In the genomic region with DNA sequence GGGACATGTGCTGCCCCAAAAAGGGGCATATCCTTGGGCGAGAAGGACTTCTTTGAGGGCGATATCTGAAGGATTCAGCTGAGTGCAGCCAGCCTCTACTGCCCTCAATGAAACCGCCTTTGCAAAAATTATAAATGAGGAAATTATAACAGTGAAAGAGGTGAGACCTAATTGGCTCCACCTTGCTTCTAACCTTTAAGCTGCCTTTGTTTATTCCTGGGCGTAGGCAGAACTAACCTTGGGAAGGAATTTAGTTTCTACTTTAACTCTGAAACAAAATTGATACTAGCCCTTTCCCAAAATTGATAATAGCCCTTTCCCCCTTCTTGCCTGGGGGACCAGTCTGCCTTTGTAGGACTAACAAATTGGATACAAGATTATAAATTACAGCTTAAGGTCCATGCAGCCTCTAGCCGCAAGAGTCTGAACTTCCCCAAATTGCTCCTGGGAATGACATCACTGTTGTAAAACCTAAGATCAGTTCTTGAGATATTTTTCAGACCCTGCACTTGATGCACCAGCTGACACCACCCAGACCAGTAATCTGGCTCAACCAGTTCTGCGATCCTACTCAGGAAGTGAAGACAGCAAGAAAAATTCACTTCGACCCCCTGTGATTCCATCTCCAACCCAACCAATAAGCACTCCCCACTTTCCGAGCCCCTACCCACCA, we compare ENCODE assay signal across 17 cellular contexts. TPM values are rescaled to one million over a fixed set of nuclear protein-coding genes. Genes with fewer than 3 reads are reported as not detected.
A peak's percentile ranks its signal among the peaks of the same experiment; 100 is the strongest.
DNase-seq lines count a peak whose midpoint lies in the region; ATAC-seq and TF ChIP-seq lines count a peak whose summit lies in the region.
"Had no signal": no experiment of that assay in that cellular context is flagged by ENCODE, and none has a peak within 500 bp of the region (broad histone marks: within the 10 kb centered on the region; RNA-seq: fewer than 3 reads in every experiment).

No MANE protein-coding gene starts in this region.

- peak overlapping the region; percentile 95 for H2BK12ac ChIP-seq in trophoblast cell (ENCODE audit: low read length)

- H3K4me3 ChIP-seq in HCT116 (replicated peaks in 1 of 2; ENCODE audit: low read depth in 1 of 2, low read length in 2 of 2) (no peak overlapping the region), esophagus squamous epithelium (no peak overlapping the region), trophoblast cell (ENCODE audit: low read depth, low read length) (no peak overlapping the region), lower leg skin (ENCODE audit: low read depth, poor library complexity, severe bottlenecking) (no peak overlapping the region), heart left ventricle (no peak overlapping the region)
- H3K4me3 ChIP-seq: left ventricle myocardium inferior, MG63, right lobe of liver, SK-N-MC, tibial nerve had no signal

- H3K9ac ChIP-seq in HCT116 (ENCODE audit: low read length) (no peak overlapping the region), trophoblast cell (ENCODE audit: low read length) (no peak overlapping the region)

- DNase-seq in HCT116 (ENCODE audit: low read depth, low spot score) (no peak), NCI-H510A (lab: John Stamatoyannopoulos, UW) (peak; percentile 19), esophagus squamous epithelium (lab: John Stamatoyannopoulos, UW) (no peak), trophoblast cell (peak; percentile 82 to 90), lower leg skin (ENCODE audit: low spot score in 2 of 2) (no peak), heart left ventricle (no peak)
- no peak for DNase-seq in activated CD4-positive, CD25-positive, alpha-beta regulatory T cell (lab: John Stamatoyannopoulos, UW)
- DNase-seq: activated effector memory CD4-positive, alpha-beta T cell treated with anti-CD3 and anti-CD28 coated beads, Interleukin-2, amount 50 U/mL, for 16 hours; amygdala; head of caudate nucleus; left ventricle myocardium inferior; MG63; NCI-H2107; right lobe of liver had no signal

- peak overlapping the region; percentile 97 for H2BK5ac ChIP-seq in trophoblast cell (ENCODE audit: low read depth, low read length, poor library complexity)

- POLR2A ChIA-PET in HCT116 (lab: Charles Lee), result no interaction called here

- H3K27me3 ChIP-seq in HCT116 (ENCODE audit: insufficient read depth, low read length), result no peaks in the 10 kb centered on the region
- H3K27me3 ChIP-seq in esophagus squamous epithelium, result no peaks in the 10 kb centered on the region
- H3K27me3 ChIP-seq in trophoblast cell (ENCODE audit: insufficient read depth, low read length), result no peaks in the 10 kb centered on the region
- no peaks in the 10 kb centered on the region for H3K27me3 ChIP-seq in heart left ventricle
- H3K27me3 ChIP-seq: MG63, right lobe of liver, tibial nerve had no signal

- peak overlapping the region; percentile 80 for H3K14ac ChIP-seq in trophoblast cell (ENCODE audit: low read length)

- TF ChIP-seq RAD21 in HCT116 (IDR thresholded peaks at IDR 0.05; ENCODE audit: low read depth), result peak; percentile 12; the same call in 1 of the 2 replicates

- RAD21 ChIA-PET in HCT116 (lab: Charles Lee; ENCODE audit: low non-redundant PET in 1 of 2, low total read pairs in 2 of 2, uncharacterized antibody in 2 of 2, unreplicated experiment in 2 of 2), result no interaction called here

- peak overlapping the region; percentile 92 for H2AK5ac ChIP-seq in trophoblast cell (ENCODE audit: low read length)

- H3K4me2 ChIP-seq in HCT116 (ENCODE audit: low read length) (peak overlapping the region; percentile 57), trophoblast cell (ENCODE audit: low read length) (peak overlapping the region; percentile 56)

- TF ChIP-seq POLR2A in HCT116 (IDR thresholded peaks at IDR 0.05; ENCODE audit: borderline replicate concordance, extremely low read depth, insufficient read depth, insufficient read length), result no peak
- TF ChIP-seq POLR2A in esophagus squamous epithelium (IDR thresholded peaks at IDR 0.05), result no peak
- TF ChIP-seq POLR2A in lower leg skin (IDR thresholded peaks at IDR 0.05), result no peak
- TF ChIP-seq POLR2A in heart left ventricle (IDR thresholded peaks at IDR 0.05), result no peak

- H4K91ac ChIP-seq in trophoblast cell (ENCODE audit: low read depth, low read length), result peak overlapping the region; percentile 92

- H3K79me1 ChIP-seq in trophoblast cell (ENCODE audit: low read length), result peaks cover 33% of the 10 kb centered on the region

- H3K36me3 ChIP-seq in HCT116 (ENCODE audit: control insufficient read depth in 1 of 2, insufficient read depth in 2 of 2, low read length in 2 of 2), result no peaks in the 10 kb centered on the region
- H3K36me3 ChIP-seq in esophagus squamous epithelium, result no peaks in the 10 kb centered on the region
- peaks cover 0 to 2% of the 10 kb centered on the region in 2 experiments for H3K36me3 ChIP-seq in trophoblast cell (ENCODE audit: control insufficient read depth in 1 of 2, insufficient read depth in 2 of 2, low read length in 2 of 2)
- H3K36me3 ChIP-seq in heart left ventricle, result no peaks in the 10 kb centered on the region
- H3K36me3 ChIP-seq: left ventricle myocardium inferior, MG63, right lobe of liver, tibial nerve had no signal

- WGBS in esophagus squamous epithelium, 2 donors, result 49 to 67% methylated on average over 8 of the region's 8 CpGs
- WGBS in trophoblast cell (ENCODE audit: extremely low coverage, insufficient coverage, insufficient read length), result no CpG with 5 or more reads among the region's 8 CpGs
- WGBS in lower leg skin, 2 donors, result 55 to 60% methylated on average over 8 of the region's 8 CpGs
- 88 to 94% (median 91%) methylated on average over 8 of the region's 8 CpGs for WGBS in heart left ventricle, 4 donors

- CTCF ChIA-PET in HCT116 (lab: Charles Lee), result no interaction called here

- peak overlapping the region; percentile 72 for H3K4ac ChIP-seq in trophoblast cell (ENCODE audit: low read depth, low read length)

- peak overlapping the region; percentile 78 for H2AFZ ChIP-seq in HCT116 (ENCODE audit: low read depth, low read length, poor library complexity, severe bottlenecking)
- H2AFZ ChIP-seq in trophoblast cell (ENCODE audit: insufficient read depth, low read length, poor library complexity), result no peak overlapping the region

- peak overlapping the region; percentile 83 for H3K18ac ChIP-seq in trophoblast cell (ENCODE audit: low read length)

- H4K20me1 ChIP-seq in HCT116 (ENCODE audit: insufficient read depth), result no peaks in the 10 kb centered on the region

- H4K12ac ChIP-seq in trophoblast cell (ENCODE audit: low read depth, low read length), result no peak overlapping the region

- no peak overlapping the region for H3K23ac ChIP-seq in trophoblast cell (ENCODE audit: low read length)

- H4K8ac ChIP-seq in trophoblast cell (ENCODE audit: low read depth, low read length), result peak overlapping the region; percentile 34

- H3K9me2 ChIP-seq in HCT116 (ENCODE audit: insufficient read depth), result no peaks in the 10 kb centered on the region

- intact Hi-C loops in HCT116 (cut with micrococcal nuclease), result no loop called here
- intact Hi-C loops in esophagus squamous epithelium (cut with DNase I), result no loop called here
- intact Hi-C loops in lower leg skin (cut with DNase I; ENCODE audit: low total_unique reads), result no loop called here
- intact Hi-C loops in heart left ventricle (cut with DNase I), result no loop called here

- H3K4me1 ChIP-seq in HCT116 (ENCODE audit: control insufficient read depth in 1 of 2, insufficient read depth in 2 of 2, low read length in 2 of 2) (peaks cover 18 to 37% of the 10 kb centered on the region in 2 experiments), esophagus squamous epithelium (peaks cover 0 to 63% (median 18%) of the 10 kb centered on the region in 3 donors), trophoblast cell (ENCODE audit: control insufficient read depth in 1 of 2, insufficient read depth in 2 of 2, low read length in 2 of 2) (peaks cover 35 to 49% of the 10 kb centered on the region in 2 experiments), heart left ventricle (peaks cover 0 to 61% (median 3%) of the 10 kb centered on the region in 12 donors)
- H3K4me1 ChIP-seq: right lobe of liver had no signal

- peak overlapping the region; percentile 96 for H2BK120ac ChIP-seq in trophoblast cell (ENCODE audit: insufficient read depth, low read length, poor library complexity)

- H3K27ac ChIP-seq in HCT116 (ENCODE audit: low read depth, low read length) (no peak overlapping the region), esophagus squamous epithelium (peak overlapping the region in 3 of 4 donors; percentile 11 to 73 (median 54)), trophoblast cell (ENCODE audit: low read depth, low read length) (peak overlapping the region; percentile 75), heart left ventricle (no peak overlapping the region)
- H3K27ac ChIP-seq: left ventricle myocardium inferior, right lobe of liver, SK-N-MC, tibial nerve had no signal

- H3K79me2 ChIP-seq in HCT116 (ENCODE audit: insufficient read depth, low read length) (no peaks in the 10 kb centered on the region), trophoblast cell (ENCODE audit: control insufficient read depth, insufficient read depth, low read length, poor library complexity) (peaks cover 2% of the 10 kb centered on the region)

- TF ChIP-seq CTCF in HCT116 (IDR thresholded peaks at IDR 0.05 in 2 of 3, conservative IDR thresholded peaks at IDR 0.05 in 1 of 3; ENCODE audit: borderline replicate concordance in 1 of 3, insufficient read depth in 1 of 3, low read depth in 2 of 3, low read length in 2 of 3) (no peak), esophagus squamous epithelium (IDR thresholded peaks at IDR 0.05) (no peak), lower leg skin (IDR thresholded peaks at IDR 0.05) (no peak), heart left ventricle (IDR thresholded peaks at IDR 0.05) (no peak)

- no peaks in the 10 kb centered on the region for H3K9me3 ChIP-seq in HCT116 (ENCODE audit: control insufficient read depth in 1 of 2, insufficient read depth in 1 of 2, low read depth in 1 of 2, low read length in 2 of 2)
- no peaks in the 10 kb centered on the region for H3K9me3 ChIP-seq in esophagus squamous epithelium
- no peaks in the 10 kb centered on the region for H3K9me3 ChIP-seq in trophoblast cell (ENCODE audit: insufficient read depth, low read depth, low read length)
- H3K9me3 ChIP-seq in heart left ventricle, result no peaks in the 10 kb centered on the region
- H3K9me3 ChIP-seq: left ventricle myocardium inferior, MG63, right lobe of liver, tibial nerve had no signal

- no TSS peak for BruUV-seq in HCT116 (replicated peaks; lab: Mats Ljungman, UMichigan)

- peak; percentile 25; the same call in 1 of the 2 replicates for ATAC-seq in HCT116
- no peak for ATAC-seq in heart left ventricle
- no peak for ATAC-seq in HG03280 (IDR thresholded peaks at IDR 0.05; ENCODE audit: unreplicated experiment)
- ATAC-seq: right lobe of liver had no signal

TF ChIP-seq in HCT116, 20 proteins besides CTCF, POLR2A, EP300 and RAD21 (continues in another document):
- peak; percentile 63 for TF ChIP-seq SP1 (IDR thresholded peaks at IDR 0.05; ENCODE audit: low read depth)
- no peak for TF ChIP-seq ZFX (IDR thresholded peaks at IDR 0.05)
- peak; percentile 38 for TF ChIP-seq JUND (IDR thresholded peaks at IDR 0.05)

RNA-seq across cellular contexts. Expression of a gene that starts 36.0 kb away (rescaled TPM):
- total RNA-seq in HCT116 (2021; ENCODE audit: unreplicated experiment) (16.5 TPM), esophagus squamous epithelium (10 to 100 TPM in 1 of 4 donors, 1 to 10 TPM in 3; 3.3 to 15.3 (median 6.9) TPM), lower leg skin (10 to 100 TPM; 30.4 to 40.7 (median 33.1) TPM), heart left ventricle (10 to 100 TPM in 7 of 9 donors, 1 to 10 TPM in 2; 7.4 to 17.0 (median 12.9) TPM)
- polyA plus RNA-seq in HCT116 (2012), result 9.2 and 10.0 TPM in 2 replicates
- polyA plus RNA-seq in trophoblast cell (2013), result 35.0 and 37.6 TPM in 2 replicates
- polyA plus RNA-seq in heart left ventricle, result 1 to 10 TPM; 6.7 to 8.0 TPM

Comparison
In these comparisons a context has a peak if more than half of its experiments do, and no peak if none do; other contexts are left out.
1. DNase-seq: peak in NCI-H510A (single experiment) and trophoblast cell (2 of 2); none in HCT116 (single experiment), esophagus squamous epithelium (single experiment), lower leg skin (0 of 2), heart left ventricle (0 of 5) and activated CD4-positive, CD25-positive, alpha-beta regulatory T cell (0 of 4).
2. H3K27ac ChIP-seq: peak in esophagus squamous epithelium (3 of 4) and trophoblast cell (single experiment); none in HCT116 (single experiment) and heart left ventricle (0 of 12).